Comparison of ENCODE assay signal across 1 cellular context in genomic region chr13:80048030-80048429, GRCh38.
TF ChIP-seq lines count a peak whose summit lies in the region.

No MANE protein-coding gene starts in this region.

TF ChIP-seq in SK-N-SH, 30 proteins besides CTCF, POLR2A, EP300 and RAD21 (continued from another document):
- no peak for TF ChIP-seq ZBTB33 (IDR thresholded peaks at IDR 0.05; ENCODE audit: borderline replicate concordance, low read depth)
- no peak for TF ChIP-seq NFIC (IDR thresholded peaks at IDR 0.05; ENCODE audit: borderline replicate concordance)
- no peak for TF ChIP-seq REST (IDR thresholded peaks at IDR 0.05; ENCODE audit: low read depth, low read length)
